Comparison of ENCODE assay signal across 29 cellular contexts in genomic region chr1:67648582-67649326, GRCh38. TPM values are rescaled to one million over a fixed set of nuclear protein-coding genes. Genes with fewer than 3 reads are reported as not detected.
DNase-seq lines count a peak whose midpoint lies in the region; ATAC-seq and TF ChIP-seq lines count a peak whose summit lies in the region.
"Had no signal": no experiment of that assay in that cellular context is flagged by ENCODE, and none has a peak within 500 bp of the region (broad histone marks: within the 10 kb centered on the region; RNA-seq: fewer than 3 reads in every experiment).

No MANE protein-coding gene starts in this region.

- no TSS peak for BruUV-seq in Panc1 (replicated peaks; lab: Mats Ljungman, UMichigan)

- intact Hi-C loops in Panc1 (cut with micrococcal nuclease; ENCODE audit: unreplicated experiment) = loop anchor here (5.0 kb wide), 2 partner anchors 34 to 86 kb away; no protein-coding TSS in a partner anchor

- H3K27ac ChIP-seq in Panc1 (ENCODE audit: low read length) (peak overlapping the region; percentile 100), foreskin keratinocyte (no peak overlapping the region)
- H3K27ac ChIP-seq: breast epithelium, heart right ventricle, left lung, neutrophil, suprapubic skin had no signal

- POLR2A ChIA-PET in Panc1 (lab: Charles Lee) = no interaction called here

- no peak overlapping the region for H3K4me3 ChIP-seq in Panc1 (ENCODE audit: low read depth in 2 of 2, low read length in 2 of 2)
- H3K4me3 ChIP-seq: breast epithelium, heart right ventricle, left lung, psoas muscle, SJCRH30, suprapubic skin had no signal

- in situ Hi-C loops in Panc1 (cut with HindIII; ENCODE audit: low pct_unique_long_range_greater_than_20kb, low sequenced_read_pairs) = no loop called here

- TF ChIP-seq CTCF in Panc1 (IDR thresholded peaks at IDR 0.05) = 0 out of 2 replicates have a peak, but pooled peaks have one; percentile 13
- TF ChIP-seq CTCF in foreskin keratinocyte (conservative IDR thresholded peaks at IDR 0.05) = peak; percentile 33

- peaks cover 49% of the 10 kb centered on the region for H3K4me1 ChIP-seq in Panc1 (ENCODE audit: control insufficient read depth, insufficient read depth, low read length)
- no peaks in the 10 kb centered on the region for H3K4me1 ChIP-seq in foreskin keratinocyte

- H3K27me3 ChIP-seq in Panc1 (ENCODE audit: control insufficient read depth, insufficient read depth, low read length) (no peaks in the 10 kb centered on the region), foreskin keratinocyte (no peaks in the 10 kb centered on the region)
- H3K27me3 ChIP-seq: breast epithelium, heart right ventricle, left lung, neutrophil, SJCRH30, suprapubic skin had no signal

- DNase-seq in DMS53 (lab: John Stamatoyannopoulos, UW) (peak; percentile 42), DMS53 treated with DMSO at 0.1 percent for 48 hours (lab: John Stamatoyannopoulos, UW; ENCODE audit: unreplicated experiment) (no peak), Panc1 (ENCODE audit: low read depth, low spot score) (no peak), foreskin keratinocyte (no peak), HuH-7.5 (ENCODE audit: low spot score) (no peak), inferior parietal cortex (ENCODE audit: extremely low spot score) (no peak), NCI-H2227 (lab: John Stamatoyannopoulos, UW; ENCODE audit: unreplicated experiment) (no peak)
- no peak for DNase-seq in stimulated activated CD4-positive, alpha-beta T cell treated with anti-CD3 and anti-CD28 coated beads, Interleukin-2, amount 100 ng/mL, for 24 hours
- DNase-seq: 8988T; activated CD4-positive, CD25-positive, alpha-beta regulatory T cell treated with anti-CD3 and anti-CD28 coated beads, Interleukin-2, amount 50 U/mL, for 72 hours; activated CD8-positive, alpha-beta T cell treated with anti-CD3 and anti-CD28 coated beads for 36 hours; CD4-positive, alpha-beta T cell; effector CD4-positive, alpha-beta T cell; HCEC 1CT; heart right ventricle; left lung; mesenchymal stem cell; NCI-H1092; NCI-H187 treated with DMSO at 0.1 percent for 48 hours; NCI-H2171 treated with DMSO at 0.1 percent for 48 hours; NCI-H524; psoas muscle; SJCRH30; stimulated activated naive B cell treated with anti-CD40 and anti-IgM and Interleukin-4, amounts not matched to agents 10 μg/mL and 1 μg/mL and 100 μg/mL, for 72 hours; T-cell had no signal

- H3K36me3 ChIP-seq in Panc1 (ENCODE audit: control insufficient read depth, insufficient read depth, low read length) = no peaks in the 10 kb centered on the region
- H3K36me3 ChIP-seq: breast epithelium, heart right ventricle, left lung, neutrophil, SJCRH30, suprapubic skin had no signal

- H3K9me3 ChIP-seq in Panc1 (ENCODE audit: control insufficient read depth, insufficient read depth, low read depth, low read length) = no peaks in the 10 kb centered on the region
- H3K9me3 ChIP-seq: breast epithelium, heart right ventricle, left lung, neutrophil, psoas muscle, SJCRH30, suprapubic skin had no signal

- CTCF ChIA-PET in Panc1 (lab: Charles Lee) = no interaction called here

- no peak for ATAC-seq in Panc1
- ATAC-seq in foreskin keratinocyte = no peak
- ATAC-seq: activated CD8-positive, alpha-beta T cell treated with anti-CD3 and anti-CD28 coated beads for 36 hours; activated naive CD4-positive, alpha-beta T cell treated with anti-CD3 and anti-CD28 coated beads, Interleukin-2, amount 50 U/mL, for 72 hours; heart right ventricle; left lung; psoas muscle; stimulated activated naive B cell treated with anti-CD40 and anti-IgM and Interleukin-4, amounts not matched to agents 10 μg/mL and 1 μg/mL and 100 μg/mL, for 72 hours; T-cell had no signal

RNA-seq across cellular contexts. Expression of gene GADD45A, which starts 36.2 kb away (rescaled TPM):
- total RNA-seq in Panc1 (2021; ENCODE audit: unreplicated experiment) (106 TPM), foreskin keratinocyte (99.9 and 107 TPM in 2 replicates)
- polyA plus RNA-seq in Panc1 (2012; ENCODE audit: insufficient read length) = 91.6 TPM
- 115 and 131 TPM in 2 replicates for polyA plus RNA-seq in foreskin keratinocyte
